9 cellular contexts compared by ENCODE assay signal in the genomic region with DNA sequence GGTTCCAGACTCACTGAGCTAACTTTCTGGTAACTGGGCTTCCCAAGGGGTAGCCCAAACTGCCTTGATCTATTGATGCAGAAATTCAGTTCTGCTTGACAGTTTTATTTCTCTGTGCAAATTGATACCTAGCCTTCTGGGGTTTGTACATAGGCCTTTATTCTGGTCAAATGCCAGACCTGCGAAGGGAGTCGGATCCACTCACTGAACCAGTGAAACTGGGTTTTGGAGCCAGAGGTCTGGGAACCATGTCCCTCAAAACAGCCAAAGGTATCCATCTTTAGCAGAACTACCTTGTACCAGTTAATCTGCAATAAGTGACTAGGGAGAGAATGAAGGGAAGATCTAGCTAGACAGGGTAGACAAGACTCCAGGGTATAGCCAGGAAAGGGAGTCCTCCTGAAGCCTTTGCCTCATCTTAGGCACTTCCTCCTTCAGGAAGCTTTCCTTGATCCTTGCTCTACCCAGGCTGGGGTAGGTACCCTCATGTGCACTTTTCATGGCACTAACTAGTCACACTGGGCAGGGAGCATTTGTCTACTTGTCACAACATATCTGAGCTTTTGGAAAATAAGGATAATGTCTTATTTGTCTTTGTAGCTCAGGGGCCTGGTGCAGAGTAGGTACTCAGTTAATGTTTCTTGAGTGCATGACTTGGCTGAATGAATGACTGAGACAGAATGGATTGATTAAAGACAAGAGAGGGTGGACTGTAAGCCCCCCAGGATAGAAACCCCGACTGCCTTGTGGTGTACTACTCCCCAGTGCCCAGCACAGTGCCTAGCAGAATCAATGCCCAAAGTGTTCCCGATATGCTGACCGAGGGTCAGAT. TPM values are rescaled to one million over a fixed set of nuclear protein-coding genes. Genes with fewer than 3 reads are reported as not detected.
DNase-seq lines count a peak whose midpoint lies in the region; ATAC-seq and TF ChIP-seq lines count a peak whose summit lies in the region.
"Had no signal": no experiment of that assay in that cellular context is flagged by ENCODE, and none has a peak within 500 bp of the region (broad histone marks: within the 10 kb centered on the region; RNA-seq: fewer than 3 reads in every experiment).

No MANE protein-coding gene starts in this region.

- H3K27ac ChIP-seq in colonic mucosa (peak overlapping the region; percentile 90), muscle layer of duodenum (ENCODE audit: low read length) (peak overlapping the region; percentile 93)
- H3K27ac ChIP-seq: KMS-11 had no signal

- peak overlapping the region; percentile 82 for H3K4me3 Mint-ChIP-seq in stimulated activated naive CD8-positive, alpha-beta T cell treated with anti-CD3 and anti-CD28 coated beads, Interleukin-15, Interleukin-2, amounts not matched to agents 100 ng/mL and 50 ng/mL, for 24 hours

- TF ChIP-seq CTCF in colonic mucosa (IDR thresholded peaks at IDR 0.05) = no peak

- H3K4me1 Mint-ChIP-seq in stimulated activated naive CD8-positive, alpha-beta T cell treated with anti-CD3 and anti-CD28 coated beads, Interleukin-15, Interleukin-2, amounts not matched to agents 100 ng/mL and 50 ng/mL, for 24 hours (ENCODE audit: low read depth) = peaks cover 27% of the 10 kb centered on the region

- no peaks in the 10 kb centered on the region for H3K36me3 Mint-ChIP-seq in stimulated activated naive CD8-positive, alpha-beta T cell treated with anti-CD3 and anti-CD28 coated beads, Interleukin-15, Interleukin-2, amounts not matched to agents 100 ng/mL and 50 ng/mL, for 24 hours (ENCODE audit: low read depth)

- H3K4me3 ChIP-seq in colonic mucosa = peak overlapping the region; percentile 67
- H3K4me3 ChIP-seq in muscle layer of duodenum (ENCODE audit: low read depth in 1 of 2, low read length in 2 of 2) = peak overlapping the region; percentile 88 to 89

- H3K27me3 ChIP-seq in colonic mucosa = no peaks in the 10 kb centered on the region
- no peaks in the 10 kb centered on the region for H3K27me3 ChIP-seq in muscle layer of duodenum (ENCODE audit: low read depth, low read length)

- intact Hi-C loops in colonic mucosa (cut with DNase I) = loop anchor here (10.0 kb wide), 1 partner anchor 282 kb away; a partner anchor contains a TSS

- no peaks in the 10 kb centered on the region for H3K9me3 Mint-ChIP-seq in stimulated activated naive CD8-positive, alpha-beta T cell treated with anti-CD3 and anti-CD28 coated beads, Interleukin-15, Interleukin-2, amounts not matched to agents 100 ng/mL and 50 ng/mL, for 24 hours

- DNase-seq in stimulated activated naive CD8-positive, alpha-beta T cell treated with anti-CD3 and anti-CD28 coated beads, Interleukin-15, Interleukin-2, amounts not matched to agents 100 U/mL and 50 U/mL, for 24 hours = no peak
- DNase-seq in colonic mucosa (no peak), SKM-1 (lab: John Stamatoyannopoulos, UW; ENCODE audit: unreplicated experiment) (no peak), NCI-H526 (lab: John Stamatoyannopoulos, UW) (no peak)

- H3K9me3 ChIP-seq in colonic mucosa (no peaks in the 10 kb centered on the region), muscle layer of duodenum (ENCODE audit: control insufficient read depth in 1 of 2, low read length in 2 of 2) (no peaks in the 10 kb centered on the region)

- peaks cover 9% of the 10 kb centered on the region for H3K27me3 Mint-ChIP-seq in stimulated activated naive CD8-positive, alpha-beta T cell treated with anti-CD3 and anti-CD28 coated beads, Interleukin-15, Interleukin-2, amounts not matched to agents 100 ng/mL and 50 ng/mL, for 24 hours

- H3K27ac Mint-ChIP-seq in stimulated activated naive CD8-positive, alpha-beta T cell treated with anti-CD3 and anti-CD28 coated beads, Interleukin-15, Interleukin-2, amounts not matched to agents 100 ng/mL and 50 ng/mL, for 24 hours = peak overlapping the region; percentile 59

- H3K36me3 ChIP-seq in colonic mucosa (no peaks in the 10 kb centered on the region), muscle layer of duodenum (ENCODE audit: control insufficient read depth in 1 of 2, insufficient read depth in 2 of 2, low read length in 2 of 2) (peaks cover 0 to 5% of the 10 kb centered on the region in 2 donors)

- ATAC-seq in stimulated activated naive CD8-positive, alpha-beta T cell treated with anti-CD3 and anti-CD28 coated beads, Interleukin-15, Interleukin-2, amounts not matched to agents 100 U/mL and 50 U/mL, for 24 hours = no peak
- ATAC-seq in HG03135 (IDR thresholded peaks at IDR 0.05; ENCODE audit: unreplicated experiment) = no peak
- no peak for ATAC-seq in GM21381 (IDR thresholded peaks at IDR 0.05; ENCODE audit: unreplicated experiment)

- peaks cover 16% of the 10 kb centered on the region for H3K4me1 ChIP-seq in colonic mucosa
- peaks cover 23 to 32% of the 10 kb centered on the region in 2 donors for H3K4me1 ChIP-seq in muscle layer of duodenum (ENCODE audit: control insufficient read depth in 1 of 2, insufficient read depth in 2 of 2, low read length in 2 of 2)

- peak overlapping the region; percentile 97 to 98 for H3K9ac ChIP-seq in colonic mucosa (ENCODE audit: low read depth in 2 of 2, low read length in 2 of 2)

RNA-seq across cellular contexts. Expression of a gene that starts 1.4 kb away (rescaled TPM):
- total RNA-seq in colonic mucosa = 10 to 100 TPM; 26.2 to 28.1 TPM

RNA-seq across cellular contexts. Expression of a gene that starts 6.3 kb away (rescaled TPM):
- 10 to 100 TPM; 55.3 to 94.6 TPM for total RNA-seq in colonic mucosa

RNA-seq across cellular contexts. Expression of a gene that starts 20.8 kb away (rescaled TPM):
- 10 to 100 TPM; 19.1 to 20.7 TPM for total RNA-seq in colonic mucosa
